In the genomic region with DNA sequence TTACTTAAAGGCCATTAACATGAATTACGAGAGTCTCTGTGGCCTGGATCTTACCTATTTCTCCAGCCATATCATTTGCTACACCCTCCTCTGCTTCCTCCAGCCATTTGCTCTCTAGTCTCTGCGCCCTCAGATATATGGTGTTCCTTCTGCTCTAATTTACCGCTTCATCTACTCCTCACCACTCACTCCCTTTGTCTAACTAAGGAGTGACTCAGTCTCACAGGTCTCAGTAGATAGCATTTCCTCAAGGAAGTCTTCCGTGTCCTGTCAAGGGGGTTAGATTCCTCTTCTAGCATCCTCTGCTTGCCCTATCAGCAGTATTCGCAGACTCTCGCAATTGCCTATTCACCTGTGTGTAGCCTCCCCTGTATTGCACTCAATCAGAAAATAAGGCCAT, we compare ENCODE assay signal across 15 cellular contexts.
A peak's percentile ranks its signal among the peaks of the same experiment; 100 is the strongest.
DNase-seq lines count a peak whose midpoint lies in the region; ATAC-seq and TF ChIP-seq lines count a peak whose summit lies in the region.
"Had no signal": no experiment of that assay in that cellular context is flagged by ENCODE, and none has a peak within 500 bp of the region (broad histone marks: within the 10 kb centered on the region; RNA-seq: fewer than 3 reads in every experiment).

No MANE protein-coding gene starts in this region.

- intact Hi-C loops in left cardiac atrium (cut with DNase I), result no loop called here

- H3K9me2 ChIP-seq in MM.1S (replicated peaks; ENCODE audit: insufficient read depth, low read length), result no peaks in the 10 kb centered on the region

- H2AFZ ChIP-seq in MM.1S (ENCODE audit: low read length), result no peak overlapping the region

- H3K36me3 Mint-ChIP-seq in glutamatergic neuron (ENCODE audit: unreplicated experiment), result no peaks in the 10 kb centered on the region
- H3K36me3 Mint-ChIP-seq in progenitor cell of endocrine pancreas (ENCODE audit: insufficient read depth), result no peaks in the 10 kb centered on the region

- H3K9me3 Mint-ChIP-seq in glutamatergic neuron (ENCODE audit: unreplicated experiment), result no peaks in the 10 kb centered on the region
- peaks cover 2% of the 10 kb centered on the region for H3K9me3 Mint-ChIP-seq in progenitor cell of endocrine pancreas (ENCODE audit: low read depth)

- H3K36me3 ChIP-seq in MM.1S (replicated peaks; ENCODE audit: insufficient read depth, low read length) (no peaks in the 10 kb centered on the region), lung (ENCODE audit: control insufficient read depth in 2 of 2, insufficient read depth in 2 of 2, low read length in 2 of 2) (no peaks in the 10 kb centered on the region)
- H3K36me3 ChIP-seq: HAP-1 had no signal

- WGBS in lung, 2 donors, result 93 to 95% methylated on average over 6 of the region's 6 CpGs

- H3K27ac Mint-ChIP-seq in glutamatergic neuron (ENCODE audit: unreplicated experiment) (peak overlapping the region; percentile 7), progenitor cell of endocrine pancreas (no peak overlapping the region)
- H3K27ac Mint-ChIP-seq: B cell; CD4-positive, alpha-beta T cell had no signal

- H3K27ac ChIP-seq in MM.1S (ENCODE audit: low read length), result no peak overlapping the region
- no peak overlapping the region for H3K27ac ChIP-seq in lung (ENCODE audit: low read depth in 1 of 2, low read length in 1 of 2)

- H3K27me3 Mint-ChIP-seq in glutamatergic neuron (ENCODE audit: unreplicated experiment) (peaks cover 3% of the 10 kb centered on the region), progenitor cell of endocrine pancreas (no peaks in the 10 kb centered on the region)
- H3K27me3 Mint-ChIP-seq: B cell; CD4-positive, alpha-beta T cell had no signal

- no peak overlapping the region for H3K4me3 ChIP-seq in MM.1S (ENCODE audit: low read length)
- no peak overlapping the region for H3K4me3 ChIP-seq in lung
- H3K4me3 ChIP-seq: GM12878, HAP-1 had no signal

- H3K4me3 Mint-ChIP-seq in glutamatergic neuron (ENCODE audit: unreplicated experiment) (peak overlapping the region; percentile 45), progenitor cell of endocrine pancreas (ENCODE audit: low read depth) (no peak overlapping the region)
- H3K4me3 Mint-ChIP-seq: B cell; CD4-positive, alpha-beta T cell had no signal

- no peak for TF ChIP-seq CTCF in MM.1S (IDR thresholded peaks at IDR 0.05; ENCODE audit: low read length)
- TF ChIP-seq CTCF in glutamatergic neuron (IDR thresholded peaks at IDR 0.05; ENCODE audit: partially characterized antibody, unreplicated experiment), result no peak
- no peak for TF ChIP-seq CTCF in lung (IDR thresholded peaks at IDR 0.05; ENCODE audit: control extremely low read depth, extremely low read depth)
- TF ChIP-seq CTCF in progenitor cell of endocrine pancreas (IDR thresholded peaks at IDR 0.05; ENCODE audit: unreplicated experiment), result no peak

- H3K4me1 ChIP-seq in MM.1S (ENCODE audit: low read length) (peaks cover 26% of the 10 kb centered on the region), lung (ENCODE audit: control insufficient read depth in 2 of 2, insufficient read depth in 2 of 2, low read length in 2 of 2) (no peaks in the 10 kb centered on the region)
- H3K4me1 ChIP-seq: HAP-1 had no signal

- peak overlapping the region; percentile 42; the same call in 1 of the 2 replicates for H3K4me2 ChIP-seq in MM.1S (ENCODE audit: low read depth, low read length)

- no peaks in the 10 kb centered on the region; the same call in 1 of the 2 replicates for H3K27me3 ChIP-seq in MM.1S (replicated peaks; ENCODE audit: insufficient read depth, low read length)
- H3K27me3 ChIP-seq in lung (ENCODE audit: control insufficient read depth, insufficient read depth), result no peaks in the 10 kb centered on the region

- H3K4me1 Mint-ChIP-seq in glutamatergic neuron (ENCODE audit: low read depth, unreplicated experiment) (peaks cover 11% of the 10 kb centered on the region), progenitor cell of endocrine pancreas (ENCODE audit: low read depth) (no peaks in the 10 kb centered on the region)
- H3K4me1 Mint-ChIP-seq: B cell had no signal

- ATAC-seq in lung (ENCODE audit: insufficient read depth, low FRiP score) (peak; percentile 47), left cardiac atrium (no peak), HG02840 (IDR thresholded peaks at IDR 0.05; ENCODE audit: low FRiP score, unreplicated experiment) (no peak)
- ATAC-seq: GM12878, HepG2 had no signal

- peaks cover 17% of the 10 kb centered on the region for H3F3A ChIP-seq in MM.1S (ENCODE audit: insufficient read depth, low read length)

- H3K9me3 ChIP-seq in MM.1S (replicated peaks; ENCODE audit: insufficient read depth, low read length), result no peaks in the 10 kb centered on the region
- peaks cover 0 to 1% of the 10 kb centered on the region in 2 donors for H3K9me3 ChIP-seq in lung (ENCODE audit: control insufficient read depth in 2 of 2, insufficient read depth in 1 of 2, low read length in 1 of 2)
- H3K9me3 ChIP-seq: HAP-1 had no signal

- H4K20me1 ChIP-seq in MM.1S (ENCODE audit: insufficient read depth, low read length), result no peaks in the 10 kb centered on the region

- DNase-seq in MM.1S (no peak), glutamatergic neuron (no peak), lung (ENCODE audit: low spot score) (no peak), left cardiac atrium (no peak), progenitor cell of endocrine pancreas (ENCODE audit: low spot score, unreplicated experiment) (no peak), cerebellar cortex (ENCODE audit: low spot score) (no peak)
- DNase-seq: C1 segment of cervical spinal cord; CD4-positive, alpha-beta T cell; DMS79; GOT3 had no signal

- H3K9ac ChIP-seq in MM.1S (ENCODE audit: low read length), result no peak overlapping the region

- H3K79me2 ChIP-seq in MM.1S (ENCODE audit: low read length), result no peaks in the 10 kb centered on the region
